ENCODE assay signal across 7 cellular contexts in genomic region chr4:157004279-157005161, GRCh38. TPM values are rescaled to one million over a fixed set of nuclear protein-coding genes. Genes with fewer than 3 reads are reported as not detected.
A peak's percentile ranks its signal among the peaks of the same experiment; 100 is the strongest.
DNase-seq lines count a peak whose midpoint lies in the region; TF ChIP-seq lines count a peak whose summit lies in the region.

No MANE protein-coding gene starts in this region.

- WGBS in liver = 33% methylated on average over 5 of the region's 5 CpGs
- WGBS in testis, 2 donors = 20 to 36% methylated on average over 5 of the region's 5 CpGs

- TF ChIP-seq POLR2A in testis (IDR thresholded peaks at IDR 0.05) = no peak

- peaks cover 2 to 12% (median 6%) of the 10 kb centered on the region in 4 donors for H3K4me1 ChIP-seq in liver (ENCODE audit: control insufficient read depth in 4 of 4, insufficient read depth in 4 of 4, low read length in 3 of 4)
- H3K4me1 ChIP-seq in testis = peaks cover 9% of the 10 kb centered on the region

- peak overlapping the region in 2 of 3 donors; percentile 35 to 46 for H3K4me3 ChIP-seq in liver (ENCODE audit: low read depth in 1 of 3, low read length in 3 of 3)
- no peak overlapping the region for H3K4me3 ChIP-seq in testis

- H3K27ac ChIP-seq in liver (ENCODE audit: low read depth in 1 of 2, low read length in 2 of 2) = peak overlapping the region; percentile 45 to 67
- peak overlapping the region; percentile 36 to 73 for H3K27ac ChIP-seq in testis

- TF ChIP-seq RAD21 in liver (IDR thresholded peaks at IDR 0.05) = no peak

- H3K36me3 ChIP-seq in liver (ENCODE audit: control insufficient read depth in 4 of 4, insufficient read depth in 3 of 4, low read depth in 1 of 4, low read length in 3 of 4) = no peaks in the 10 kb centered on the region
- no peaks in the 10 kb centered on the region for H3K36me3 ChIP-seq in testis (ENCODE audit: low read depth, missing control alignments)

- H3K9ac ChIP-seq in liver (ENCODE audit: low read depth in 1 of 2, low read length in 2 of 2) = no peak overlapping the region

- DNase-seq in NCI-H446 treated with DMSO at 0.1 percent for 48 hours (lab: John Stamatoyannopoulos, UW) (peak; percentile 42), dermis blood vessel endothelial cell (peak; percentile 61), testis (no peak), AG20443 (ENCODE audit: low spot score) (no peak)
- DNase-seq in stimulated activated CD4-positive, alpha-beta T cell treated with anti-CD3 and anti-CD28 coated beads, Interleukin-1b, Interleukin-23, amount 100 ng/mL, for 48 hours = no peak
- no peak for DNase-seq in effector CD8-positive, alpha-beta T cell (lab: John Stamatoyannopoulos, UW)

- no peaks in the 10 kb centered on the region for H3K27me3 ChIP-seq in liver (ENCODE audit: control insufficient read depth in 4 of 4, insufficient read depth in 4 of 4, low read length in 3 of 4)
- H3K27me3 ChIP-seq in testis = no peaks in the 10 kb centered on the region

- intact Hi-C loops in testis (cut with DNase I; ENCODE audit: low total_unique reads) = no loop called here

- TF ChIP-seq CTCF in liver (IDR thresholded peaks at IDR 0.05; ENCODE audit: low read depth, low read length, missing input control) = no peak
- TF ChIP-seq CTCF in testis (IDR thresholded peaks at IDR 0.05) = no peak

- H3K9me3 ChIP-seq in liver (ENCODE audit: control insufficient read depth in 4 of 4, low read length in 3 of 4) (no peaks in the 10 kb centered on the region), testis (no peaks in the 10 kb centered on the region)

TF ChIP-seq in liver, 16 proteins besides CTCF, POLR2A, EP300 and RAD21:
- TF ChIP-seq MAX (IDR thresholded peaks at IDR 0.05) = peak; percentile 51
- peak; percentile 9 for TF ChIP-seq ZBTB33 (IDR thresholded peaks at IDR 0.05)
- no peak for TF ChIP-seq HNF4G (IDR thresholded peaks at IDR 0.05)
- TF ChIP-seq RXRA (IDR thresholded peaks at IDR 0.05) = peak; percentile 35 to 44
- no peak for TF ChIP-seq TAF1 (conservative IDR thresholded peaks at IDR 0.05)
- no peak for TF ChIP-seq EGR1 (IDR thresholded peaks at IDR 0.05; ENCODE audit: low read depth in 2 of 2)
- peak; percentile 63 for TF ChIP-seq ATF3 (IDR thresholded peaks at IDR 0.05)
- TF ChIP-seq YY1 (IDR thresholded peaks at IDR 0.05) = peak; percentile 76
- TF ChIP-seq HNF4A (conservative IDR thresholded peaks at IDR 0.05) = peak; percentile 39 to 60
- peak; percentile 83 for TF ChIP-seq SP1 (IDR thresholded peaks at IDR 0.05)
- no peak for TF ChIP-seq NR2F2 (IDR thresholded peaks at IDR 0.05)
- no peak for TF ChIP-seq FOXA1 (IDR thresholded peaks at IDR 0.05)
- TF ChIP-seq GABPA (IDR thresholded peaks at IDR 0.05 in 1 of 2, conservative IDR thresholded peaks at IDR 0.05 in 1 of 2) = no peak
- peak; percentile 39 to 44 for TF ChIP-seq JUND (IDR thresholded peaks at IDR 0.05)
- no peak for TF ChIP-seq REST (IDR thresholded peaks at IDR 0.05)
- peak; percentile 27 for TF ChIP-seq FOXA2 (IDR thresholded peaks at IDR 0.05)

RNA-seq across cellular contexts. Expression of gene PDGFC, which starts 32.9 kb away (rescaled TPM):
- total RNA-seq in dermis blood vessel endothelial cell (27.1 and 47.3 TPM in 2 replicates), liver (10 to 100 TPM; 11.1 to 25.7 TPM), testis (1 to 10 TPM; 7.8 to 9.4 TPM)
- polyA plus RNA-seq in liver (1 to 10 TPM; 5.8 to 8.3 TPM), testis (ENCODE audit: insufficient read depth, low read depth, low replicate concordance) (13.8 TPM)

Comparison
In these comparisons a context has a peak if more than half of its experiments do, and no peak if none do; other contexts are left out.
1. DNase-seq: peak in NCI-H446 treated with DMSO at 0.1 percent for 48 hours (single experiment) and dermis blood vessel endothelial cell (single experiment); none in testis (single experiment), AG20443 (single experiment), stimulated activated CD4-positive, alpha-beta T cell treated with anti-CD3 and anti-CD28 coated beads, Interleukin-1b, Interleukin-23, amount 100 ng/mL, for 48 hours (single experiment) and effector CD8-positive, alpha-beta T cell (single experiment).
2. H3K4me3 ChIP-seq: peak in liver (2 of 3); none in testis (0 of 2).